18 cellular contexts compared by ENCODE assay signal in the genomic region with DNA sequence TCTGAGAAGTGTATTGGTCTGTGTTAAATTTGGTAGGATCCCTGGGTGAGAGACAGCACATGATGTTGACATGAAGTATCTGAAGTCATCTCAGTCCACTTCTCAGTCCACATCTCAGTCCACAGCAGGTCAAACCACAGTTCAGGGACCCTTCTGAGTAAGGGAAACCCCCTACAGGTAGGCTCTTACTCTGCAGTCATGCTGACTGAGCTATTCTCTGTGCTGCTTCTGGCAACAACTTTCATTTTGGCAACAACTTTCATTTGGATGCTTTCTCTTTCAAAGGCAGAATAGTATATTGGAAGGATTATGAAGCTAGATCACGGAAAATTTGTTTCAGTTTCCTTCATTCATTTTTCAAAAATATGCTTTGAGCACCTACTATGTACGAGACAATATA.
A peak's percentile ranks its signal among the peaks of the same experiment; 100 is the strongest.
DNase-seq lines count a peak whose midpoint lies in the region; ATAC-seq and TF ChIP-seq lines count a peak whose summit lies in the region.
"Had no signal": no experiment of that assay in that cellular context is flagged by ENCODE, and none has a peak within 500 bp of the region (broad histone marks: within the 10 kb centered on the region; RNA-seq: fewer than 3 reads in every experiment).

No MANE protein-coding gene starts in this region.

- H3K9me3 ChIP-seq in upper lobe of left lung (no peaks in the 10 kb centered on the region), right atrium auricular region (no peaks in the 10 kb centered on the region)
- H3K9me3 ChIP-seq: mucosa of descending colon had no signal

- no peak overlapping the region for H3K27ac Mint-ChIP-seq in type B pancreatic cell
- H3K27ac Mint-ChIP-seq: activated CD8-positive, alpha-beta T cell treated with anti-CD3 and anti-CD28 coated beads, Interleukin-2, amount 10 ng/mL, durations not matched to agents 7 days and 5 days; activated naive CD4-positive, alpha-beta T cell treated with anti-CD3 and anti-CD28 coated beads, Interleukin-2, amount 50 U/mL, for 24 hours; IgD-negative memory B cell; immature natural killer cell had no signal

- H3K4me1 Mint-ChIP-seq in type B pancreatic cell (ENCODE audit: unreplicated experiment) = no peaks in the 10 kb centered on the region
- H3K4me1 Mint-ChIP-seq: activated naive CD4-positive, alpha-beta T cell treated with anti-CD3 and anti-CD28 coated beads, Interleukin-2, amount 50 U/mL, for 24 hours; immature natural killer cell had no signal

- H3K4me3 ChIP-seq in GM12875 (ENCODE audit: low read depth, low read length) (no peak overlapping the region), upper lobe of left lung (no peak overlapping the region), right atrium auricular region (no peak overlapping the region)
- H3K4me3 ChIP-seq: GM23248, mucosa of descending colon had no signal

- H3K4me3 Mint-ChIP-seq in type B pancreatic cell = no peak overlapping the region
- H3K4me3 Mint-ChIP-seq: activated CD8-positive, alpha-beta T cell treated with anti-CD3 and anti-CD28 coated beads, Interleukin-2, amount 10 ng/mL, durations not matched to agents 7 days and 5 days; activated naive CD4-positive, alpha-beta T cell treated with anti-CD3 and anti-CD28 coated beads, Interleukin-2, amount 50 U/mL, for 24 hours; IgD-negative memory B cell; immature natural killer cell had no signal

- H3K4me1 ChIP-seq in upper lobe of left lung = no peaks in the 10 kb centered on the region
- H3K4me1 ChIP-seq in right atrium auricular region = no peaks in the 10 kb centered on the region

- no peak for TF ChIP-seq EP300 in upper lobe of left lung (IDR thresholded peaks at IDR 0.05)

- TF ChIP-seq CTCF in GM12875 (IDR thresholded peaks at IDR 0.05; ENCODE audit: borderline replicate concordance, insufficient read depth, low read depth, low read length) (0 out of 2 replicates have a peak, but pooled peaks have one; percentile 18), upper lobe of left lung (IDR thresholded peaks at IDR 0.05) (no peak), type B pancreatic cell (conservative IDR thresholded peaks at IDR 0.05) (no peak), right atrium auricular region (IDR thresholded peaks at IDR 0.05) (no peak)

- H3K27me3 ChIP-seq in upper lobe of left lung (no peaks in the 10 kb centered on the region), right atrium auricular region (no peaks in the 10 kb centered on the region)

- H3K9me3 Mint-ChIP-seq in type B pancreatic cell = peaks cover 4% of the 10 kb centered on the region
- H3K9me3 Mint-ChIP-seq: activated naive CD4-positive, alpha-beta T cell treated with anti-CD3 and anti-CD28 coated beads, Interleukin-2, amount 50 U/mL, for 24 hours; immature natural killer cell had no signal

- no peak for TF ChIP-seq POLR2A in upper lobe of left lung (IDR thresholded peaks at IDR 0.05)

- ATAC-seq in GM19372 (IDR thresholded peaks at IDR 0.05; ENCODE audit: low read depth, unreplicated experiment) = peak; percentile 62
- peak; percentile 83 for ATAC-seq in HG02642 (IDR thresholded peaks at IDR 0.05; ENCODE audit: poor library complexity, unreplicated experiment)
- ATAC-seq in HG03432 (IDR thresholded peaks at IDR 0.05; ENCODE audit: unreplicated experiment) = peak; percentile 81
- ATAC-seq in upper lobe of left lung (ENCODE audit: low FRiP score in 2 of 2) = no peak
- no peak for ATAC-seq in HG03571 (IDR thresholded peaks at IDR 0.05; ENCODE audit: unreplicated experiment)
- ATAC-seq: activated CD8-positive, alpha-beta T cell treated with anti-CD3 and anti-CD28 coated beads, Interleukin-2, amount 10 ng/mL, durations not matched to agents 7 days and 5 days; mucosa of descending colon had no signal

- H3K36me3 Mint-ChIP-seq in type B pancreatic cell = no peaks in the 10 kb centered on the region
- H3K36me3 Mint-ChIP-seq: activated naive CD4-positive, alpha-beta T cell treated with anti-CD3 and anti-CD28 coated beads, Interleukin-2, amount 50 U/mL, for 24 hours; IgD-negative memory B cell; immature natural killer cell had no signal

- no peaks in the 10 kb centered on the region for H3K27me3 Mint-ChIP-seq in type B pancreatic cell
- H3K27me3 Mint-ChIP-seq: activated naive CD4-positive, alpha-beta T cell treated with anti-CD3 and anti-CD28 coated beads, Interleukin-2, amount 50 U/mL, for 24 hours had no signal

- H3K27ac ChIP-seq in upper lobe of left lung (no peak overlapping the region), right atrium auricular region (no peak overlapping the region)
- H3K27ac ChIP-seq: GM23248 had no signal

- H3K36me3 ChIP-seq in upper lobe of left lung = no peaks in the 10 kb centered on the region
- no peaks in the 10 kb centered on the region for H3K36me3 ChIP-seq in right atrium auricular region

- 79 to 81% methylated on average over 2 of the region's 2 CpGs for WGBS in upper lobe of left lung, 2 donors

- no peak for DNase-seq in upper lobe of left lung
- DNase-seq in type B pancreatic cell (ENCODE audit: extremely low spot score, unreplicated experiment) = no peak
- DNase-seq in right atrium auricular region (ENCODE audit: low spot score) = no peak
- DNase-seq: activated CD8-positive, alpha-beta T cell treated with anti-CD3 and anti-CD28 coated beads, Interleukin-2, amount 10 ng/mL, durations not matched to agents 7 days and 5 days; cortex of kidney; DMS53; GM23248; immature natural killer cell; mucosa of descending colon; NCI-H187; substantia nigra had no signal

Comparison
In these comparisons a context has a peak if more than half of its experiments do, and no peak if none do; other contexts are left out.
1. ATAC-seq: peak in GM19372 (single experiment), HG02642 (single experiment) and HG03432 (single experiment); none in upper lobe of left lung (0 of 2) and HG03571 (single experiment).